Comparison of ENCODE assay signal across 19 cellular contexts in the genomic region with DNA sequence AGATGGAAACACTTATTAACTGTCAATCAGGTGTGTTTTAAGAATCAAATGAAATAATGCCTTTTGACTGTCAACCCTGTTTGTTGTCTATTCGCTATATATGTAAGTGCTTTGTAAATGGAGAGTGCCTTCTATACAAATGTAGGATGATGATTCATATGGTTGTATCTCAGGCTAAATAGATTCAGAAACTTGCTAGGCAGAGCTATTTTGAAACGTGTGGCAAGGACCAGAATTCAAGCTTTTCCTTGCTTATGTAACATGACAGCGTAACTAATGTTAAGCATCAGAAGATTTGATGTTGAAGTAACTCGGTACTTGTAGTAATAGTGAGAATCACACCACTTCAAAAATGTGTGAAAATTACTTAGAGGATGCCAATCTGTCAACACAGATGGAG. TPM values are rescaled to one million over a fixed set of nuclear protein-coding genes. Genes with fewer than 3 reads are reported as not detected.
DNase-seq lines count a peak whose midpoint lies in the region; ATAC-seq and TF ChIP-seq lines count a peak whose summit lies in the region.
"Had no signal": no experiment of that assay in that cellular context is flagged by ENCODE, and none has a peak within 500 bp of the region (broad histone marks: within the 10 kb centered on the region; RNA-seq: fewer than 3 reads in every experiment).

No MANE protein-coding gene starts in this region.

- H3K27ac ChIP-seq in CD4-positive, alpha-beta memory T cell (ENCODE audit: low read depth, low read length), result no peak overlapping the region
- H3K27ac ChIP-seq: brain microvascular endothelial cell, epithelial cell of prostate, Peyer's patch had no signal

- H3K36me3 Mint-ChIP-seq in CD4-positive, alpha-beta memory T cell, result peaks cover 30 to 34% of the 10 kb centered on the region in 2 donors
- H3K36me3 Mint-ChIP-seq in dendritic cell treated with granulocyte-macrophage colony-stimulating factor and Interleukin-4, amounts not matched to agents 40 ng/mL and 50 ng/mL, for 4 days (ENCODE audit: low read depth), result peaks cover 64% of the 10 kb centered on the region
- peaks cover 42% of the 10 kb centered on the region for H3K36me3 Mint-ChIP-seq in nephron progenitor cell (ENCODE audit: low read depth)

- H3K4me1 Mint-ChIP-seq in CD4-positive, alpha-beta memory T cell, result peaks cover 32 to 47% (median 43%) of the 10 kb centered on the region in 4 donors
- peaks cover 53% of the 10 kb centered on the region for H3K4me1 Mint-ChIP-seq in dendritic cell treated with granulocyte-macrophage colony-stimulating factor and Interleukin-4, amounts not matched to agents 40 ng/mL and 50 ng/mL, for 4 days (ENCODE audit: low read depth)
- H3K4me1 Mint-ChIP-seq in nephron progenitor cell, result peaks cover 41% of the 10 kb centered on the region

- no peaks in the 10 kb centered on the region for H3K9me3 ChIP-seq in CD4-positive, alpha-beta memory T cell (ENCODE audit: control insufficient read depth in 1 of 2, low read length in 2 of 2)
- H3K9me3 ChIP-seq in Loucy (ENCODE audit: insufficient read depth, low read depth, low read length), result no peaks in the 10 kb centered on the region
- H3K9me3 ChIP-seq: Peyer's patch, stomach had no signal

- POLR2A ChIA-PET in CD4-positive, alpha-beta memory T cell (lab: Charles Lee; ENCODE audit: partially characterized antibody), result interaction anchor here (0.8 kb wide), 1 partner anchor 64 kb away, joined by 3 read pairs; no protein-coding TSS in a partner anchor

- H3K36me3 ChIP-seq in CD4-positive, alpha-beta memory T cell (ENCODE audit: insufficient read depth, low read length), result no peaks in the 10 kb centered on the region
- peaks cover 6% of the 10 kb centered on the region; the same call in 1 of the 2 replicates for H3K36me3 ChIP-seq in Loucy (ENCODE audit: insufficient read depth, low read length)
- H3K36me3 ChIP-seq: brain microvascular endothelial cell, Peyer's patch had no signal

- H3K27ac Mint-ChIP-seq in CD4-positive, alpha-beta memory T cell, result peak overlapping the region in 1 of 7 donors; percentile 47
- no peak overlapping the region for H3K27ac Mint-ChIP-seq in dendritic cell treated with granulocyte-macrophage colony-stimulating factor and Interleukin-4, amounts not matched to agents 40 ng/mL and 50 ng/mL, for 4 days
- no peak overlapping the region for H3K27ac Mint-ChIP-seq in nephron progenitor cell
- H3K27ac Mint-ChIP-seq: activated CD4-positive, alpha-beta T cell treated with anti-CD3 and anti-CD28 coated beads, Interleukin-2, amount 10 ng/mL, durations not matched to agents 7 days and 5 days; activated T-helper 2 cell treated with anti-CD3 and anti-CD28 coated beads, Interferon-gamma antibody, Interleukin-2, Interleukin-4, amounts not matched to agents 10 μg/mL and 5 μg/mL and 100 μg/mL, durations not matched to agents 14 hours and 24 hours and 36 hours; CD8-positive, alpha-beta T cell; memory B cell; T-helper 1 cell treated with Interleukin-12 subunit alpha and Interleukin-12 subunit beta and Interleukin-4 antibody, amounts not matched to agents 30 μg/mL and 1 μg/mL, for 36 hours had no signal

- H2AFZ ChIP-seq in Loucy (ENCODE audit: low read length), result no peak overlapping the region

- DNase-seq in CD4-positive, alpha-beta memory T cell, result no peak
- DNase-seq in nephron progenitor cell (no peak), NK-92 (lab: John Stamatoyannopoulos, UW; ENCODE audit: unreplicated experiment) (no peak), NCI-H2171 treated with DMSO at 0.1 percent for 48 hours (lab: John Stamatoyannopoulos, UW) (no peak), NCI-H1694 treated with DMSO at 0.1 percent for 48 hours (lab: John Stamatoyannopoulos, UW) (no peak)
- DNase-seq: activated CD4-positive, alpha-beta T cell treated with anti-CD3 and anti-CD28 coated beads, Interleukin-2, amount 10 ng/mL, durations not matched to agents 7 days and 5 days; brain microvascular endothelial cell; CD8-positive, alpha-beta T cell; hypothalamus; KG1; Peyer's patch; stomach had no signal

- intact Hi-C loops in CD4-positive, alpha-beta memory T cell (cut with micrococcal nuclease), result no loop called here
- intact Hi-C loops in dendritic cell treated with granulocyte-macrophage colony-stimulating factor and Interleukin-4, amounts not matched to agents 40 ng/mL and 50 ng/mL, for 4 days (cut with micrococcal nuclease), result no loop called here

- H3K27me3 Mint-ChIP-seq in CD4-positive, alpha-beta memory T cell, result no peaks in the 10 kb centered on the region
- H3K27me3 Mint-ChIP-seq in dendritic cell treated with granulocyte-macrophage colony-stimulating factor and Interleukin-4, amounts not matched to agents 40 ng/mL and 50 ng/mL, for 4 days, result no peaks in the 10 kb centered on the region
- H3K27me3 Mint-ChIP-seq in nephron progenitor cell (ENCODE audit: low read depth, poor library complexity), result peaks cover 7% of the 10 kb centered on the region
- H3K27me3 Mint-ChIP-seq: activated CD4-positive, alpha-beta T cell treated with anti-CD3 and anti-CD28 coated beads, Interleukin-2, amount 10 ng/mL, durations not matched to agents 7 days and 5 days; memory B cell had no signal

- peak overlapping the region in 5 of 8 donors; percentile 1 to 47 (median 28) for H3K4me3 Mint-ChIP-seq in CD4-positive, alpha-beta memory T cell
- H3K4me3 Mint-ChIP-seq in dendritic cell treated with granulocyte-macrophage colony-stimulating factor and Interleukin-4, amounts not matched to agents 40 ng/mL and 50 ng/mL, for 4 days, result peak overlapping the region; percentile 7
- peak overlapping the region; percentile 1 for H3K4me3 Mint-ChIP-seq in nephron progenitor cell
- H3K4me3 Mint-ChIP-seq: activated CD4-positive, alpha-beta T cell treated with anti-CD3 and anti-CD28 coated beads, Interleukin-2, amount 10 ng/mL, durations not matched to agents 7 days and 5 days; CD8-positive, alpha-beta T cell; T-helper 1 cell treated with Interleukin-12 subunit alpha and Interleukin-12 subunit beta and Interleukin-4 antibody, amounts not matched to agents 30 μg/mL and 1 μg/mL, for 36 hours had no signal

- H4K20me1 ChIP-seq in Loucy (ENCODE audit: insufficient read depth, low read length, poor library complexity, severe bottlenecking), result no peaks in the 10 kb centered on the region

- peak overlapping the region; percentile 74 for H3K4me2 ChIP-seq in Loucy (ENCODE audit: low read depth, low read length, poor library complexity, severe bottlenecking)

- peaks cover 39% of the 10 kb centered on the region for H3K4me1 ChIP-seq in CD4-positive, alpha-beta memory T cell (ENCODE audit: insufficient read depth, low read length)
- peaks cover 46% of the 10 kb centered on the region for H3K4me1 ChIP-seq in Loucy (ENCODE audit: insufficient read depth, low read length, poor library complexity, severe bottlenecking)

- ATAC-seq in HG02610 (IDR thresholded peaks at IDR 0.05; ENCODE audit: unreplicated experiment), result no peak
- ATAC-seq: CD8-positive, alpha-beta T cell had no signal

- no peaks in the 10 kb centered on the region for H3K27me3 ChIP-seq in CD4-positive, alpha-beta memory T cell (ENCODE audit: insufficient read depth, low read length)
- no peaks in the 10 kb centered on the region for H3K27me3 ChIP-seq in Loucy (ENCODE audit: insufficient read depth, low read length, poor library complexity, severe bottlenecking)
- H3K27me3 ChIP-seq: brain microvascular endothelial cell, Peyer's patch, stomach had no signal

- no peak overlapping the region for H3K4me3 ChIP-seq in CD4-positive, alpha-beta memory T cell (ENCODE audit: low read length in 2 of 2)
- peak overlapping the region; percentile 83 for H3K4me3 ChIP-seq in Loucy (ENCODE audit: low read length, poor library complexity, severe bottlenecking)
- H3K4me3 ChIP-seq: Peyer's patch, stomach had no signal

- H3K9me3 Mint-ChIP-seq in CD4-positive, alpha-beta memory T cell, result no peaks in the 10 kb centered on the region
- H3K9me3 Mint-ChIP-seq in dendritic cell treated with granulocyte-macrophage colony-stimulating factor and Interleukin-4, amounts not matched to agents 40 ng/mL and 50 ng/mL, for 4 days, result no peaks in the 10 kb centered on the region
- H3K9me3 Mint-ChIP-seq in nephron progenitor cell, result no peaks in the 10 kb centered on the region
- H3K9me3 Mint-ChIP-seq: activated CD4-positive, alpha-beta T cell treated with anti-CD3 and anti-CD28 coated beads, Interleukin-2, amount 10 ng/mL, durations not matched to agents 7 days and 5 days; activated T-helper 2 cell treated with anti-CD3 and anti-CD28 coated beads, Interferon-gamma antibody, Interleukin-2, Interleukin-4, amounts not matched to agents 10 μg/mL and 5 μg/mL and 100 μg/mL, durations not matched to agents 14 hours and 24 hours and 36 hours; CD8-positive, alpha-beta T cell; memory B cell; T-helper 1 cell treated with Interleukin-12 subunit alpha and Interleukin-12 subunit beta and Interleukin-4 antibody, amounts not matched to agents 30 μg/mL and 1 μg/mL, for 36 hours had no signal

- TF ChIP-seq CTCF in Loucy (conservative IDR thresholded peaks at IDR 0.05; ENCODE audit: low read length) (no peak), nephron progenitor cell (IDR thresholded peaks at IDR 0.05) (no peak)

- no peaks in the 10 kb centered on the region for H3F3A ChIP-seq in Loucy (ENCODE audit: low read depth)

- H3K9ac ChIP-seq in Loucy (ENCODE audit: low read depth, low read length, poor library complexity, severe bottlenecking), result no peak overlapping the region

- peaks cover 25% of the 10 kb centered on the region for H3K79me2 ChIP-seq in Loucy (ENCODE audit: insufficient read depth, low read length)

- H3K9me2 ChIP-seq in Loucy (replicated peaks; ENCODE audit: low read depth, low read length), result no peaks in the 10 kb centered on the region

- CTCF ChIA-PET in CD4-positive, alpha-beta memory T cell (lab: Charles Lee; ENCODE audit: partially characterized antibody), result interaction anchor here (0.8 kb wide), 1 partner anchor 52 kb away, joined by 3 read pairs; no protein-coding TSS in a partner anchor

RNA-seq across cellular contexts. Expression of gene OGFRL1, which starts 3.4 kb away (rescaled TPM):
- 10 to 100 TPM; 11.4 to 12.0 TPM for total RNA-seq in CD4-positive, alpha-beta memory T cell
- 1 to 10 TPM; 3.3 to 4.2 TPM for polyA plus RNA-seq in CD4-positive, alpha-beta memory T cell
